Comparison of ENCODE assay signal across 29 cellular contexts in the genomic region with DNA sequence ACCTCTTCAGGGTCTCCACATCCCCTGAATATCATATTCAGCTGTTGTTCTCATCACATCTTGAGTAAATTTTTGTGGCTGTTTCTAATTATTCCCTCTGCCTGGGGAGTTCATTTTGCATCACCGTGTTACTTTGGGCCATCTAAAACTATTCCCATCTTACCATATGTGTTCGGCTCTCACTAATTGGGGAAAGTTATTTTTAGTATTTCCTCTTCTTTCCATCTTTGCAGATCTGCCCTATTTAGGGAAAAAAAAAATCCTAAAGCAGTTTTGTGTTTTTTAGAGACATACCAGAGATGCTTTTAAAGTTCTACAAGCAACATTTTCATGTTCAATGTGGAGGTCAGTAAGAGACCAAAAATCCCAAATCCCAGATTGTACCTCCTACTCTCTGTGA.
DNase-seq lines count a peak whose midpoint lies in the region; ATAC-seq and TF ChIP-seq lines count a peak whose summit lies in the region.
"Had no signal": no experiment of that assay in that cellular context is flagged by ENCODE, and none has a peak within 500 bp of the region (broad histone marks: within the 10 kb centered on the region; RNA-seq: fewer than 3 reads in every experiment).

No MANE protein-coding gene starts in this region.

- H3K27ac Mint-ChIP-seq in HFFc6: peak overlapping the region; percentile 84
- H3K27ac Mint-ChIP-seq: activated B cell treated with CpG ODN at 0.5 μM for 24 hours; activated CD8-positive, alpha-beta memory T cell treated with anti-CD3 and anti-CD28 coated beads, Interleukin-2, amount 10 ng/mL, durations not matched to agents 7 days and 5 days; activated naive CD8-positive, alpha-beta T cell treated with anti-CD3 and anti-CD28 coated beads, Interleukin-2, amount 50 U/mL, for 24 hours; CD4-positive, alpha-beta memory T cell; stimulated activated naive B cell treated with anti-CD40 and anti-IgM and Interleukin-4, amounts not matched to agents 10 μg/mL and 1 μg/mL and 100 μg/mL, for 72 hours had no signal

- H3K4me1 ChIP-seq in psoas muscle (peaks cover 12% of the 10 kb centered on the region), heart left ventricle (peaks cover 0 to 10% (median 0%) of the 10 kb centered on the region in 12 donors), HAP-1 (no peaks in the 10 kb centered on the region)
- H3K4me1 ChIP-seq: left lung, Peyer's patch, right atrium auricular region, upper lobe of right lung had no signal

- TF ChIP-seq CTCF in AG10803 (conservative IDR thresholded peaks at IDR 0.05; ENCODE audit: low read length) (no peak), HFFc6 (IDR thresholded peaks at IDR 0.05) (no peak), psoas muscle (IDR thresholded peaks at IDR 0.05) (no peak), heart left ventricle (IDR thresholded peaks at IDR 0.05) (no peak), GM20000 (IDR thresholded peaks at IDR 0.05; ENCODE audit: extremely low read depth, missing control alignments) (no peak)

- TF ChIP-seq POLR2A in heart left ventricle (IDR thresholded peaks at IDR 0.05): no peak

- H3K9me3 Mint-ChIP-seq in HFFc6: no peaks in the 10 kb centered on the region
- H3K9me3 Mint-ChIP-seq: activated B cell treated with CpG ODN at 0.5 μM for 24 hours; activated naive CD8-positive, alpha-beta T cell treated with anti-CD3 and anti-CD28 coated beads, Interleukin-2, amount 50 U/mL, for 24 hours; brain; CD4-positive, alpha-beta memory T cell; H9; stimulated activated naive B cell treated with anti-CD40 and anti-IgM and Interleukin-4, amounts not matched to agents 10 μg/mL and 1 μg/mL and 100 μg/mL, for 72 hours had no signal

- H3K4me3 ChIP-seq in AG10803 (ENCODE audit: low read length) (no peak overlapping the region), psoas muscle (no peak overlapping the region), heart left ventricle (no peak overlapping the region), HAP-1 (no peak overlapping the region)
- H3K4me3 ChIP-seq: left lung, ovary, Peyer's patch, right atrium auricular region, upper lobe of right lung had no signal

- in situ Hi-C loops in HAP-1 (cut with MboI; ENCODE audit: low sequenced_read_pairs): loop anchor here (5.0 kb wide), 1 partner anchor 289 kb away; no protein-coding TSS in a partner anchor

- peak; percentile 90 for DNase-seq in AG10803 (ENCODE audit: low read depth)
- DNase-seq in HFFc6: peak; percentile 19
- DNase-seq in fibroblast of gingiva (ENCODE audit: low read depth): peak; percentile 74
- no peak for DNase-seq in psoas muscle
- no peak for DNase-seq in heart left ventricle
- no peak for DNase-seq in GM20000 (ENCODE audit: low spot score)
- DNase-seq in HAP-1 (ENCODE audit: low spot score in 2 of 2): no peak
- DNase-seq in T1000 (lab: John Stamatoyannopoulos, UW): no peak
- DNase-seq: activated B cell treated with CpG ODN at 0.5 μM for 24 hours; activated CD8-positive, alpha-beta memory T cell treated with anti-CD3 and anti-CD28 coated beads, Interleukin-2, amount 10 ng/mL, durations not matched to agents 7 days and 5 days; activated naive CD8-positive, alpha-beta T cell treated with anti-CD3 and anti-CD28 coated beads, Interleukin-2, amount 50 U/mL, for 24 hours; activated T-cell treated with anti-CD3 and anti-CD28 coated beads, Interleukin-2, amount 50 U/mL, for 48 hours; CD4-positive, alpha-beta memory T cell; H9; KBM-7; left lung; naive B cell; NCI-H1105 treated with DMSO at 0.1 percent for 48 hours; NCI-H1930; NCI-H526; Peyer's patch; SIG-M5; stimulated activated naive B cell treated with anti-CD40 and anti-IgM and Interleukin-4, amounts not matched to agents 10 μg/mL and 1 μg/mL and 100 μg/mL, for 72 hours; SW 1271; upper lobe of right lung had no signal

- H3K27me3 ChIP-seq in psoas muscle (ENCODE audit: insufficient read depth in 3 of 3, low read length in 2 of 3) (no peaks in the 10 kb centered on the region), heart left ventricle (no peaks in the 10 kb centered on the region), HAP-1 (ENCODE audit: low read depth) (no peaks in the 10 kb centered on the region)
- H3K27me3 ChIP-seq: left lung, ovary, Peyer's patch, right atrium auricular region, upper lobe of right lung had no signal

- ATAC-seq in psoas muscle (no peak), heart left ventricle (no peak)
- ATAC-seq: activated CD8-positive, alpha-beta memory T cell treated with anti-CD3 and anti-CD28 coated beads, Interleukin-2, amount 10 ng/mL, durations not matched to agents 7 days and 5 days; activated naive CD8-positive, alpha-beta T cell treated with anti-CD3 and anti-CD28 coated beads, Interleukin-2, amount 50 U/mL, for 24 hours; stimulated activated naive B cell treated with anti-CD40 and anti-IgM and Interleukin-4, amounts not matched to agents 10 μg/mL and 1 μg/mL and 100 μg/mL, for 72 hours had no signal

- peak overlapping the region; percentile 72 for H3K27ac ChIP-seq in psoas muscle
- peak overlapping the region in 1 of 12 donors; percentile 30 for H3K27ac ChIP-seq in heart left ventricle
- H3K27ac ChIP-seq: epithelial cell of prostate, left lung, ovary, Peyer's patch, right atrium auricular region, upper lobe of right lung had no signal

- peak overlapping the region; percentile 47 for H3K4me3 Mint-ChIP-seq in HFFc6
- H3K4me3 Mint-ChIP-seq: activated B cell treated with CpG ODN at 0.5 μM for 24 hours; activated CD8-positive, alpha-beta memory T cell treated with anti-CD3 and anti-CD28 coated beads, Interleukin-2, amount 10 ng/mL, durations not matched to agents 7 days and 5 days; activated naive CD8-positive, alpha-beta T cell treated with anti-CD3 and anti-CD28 coated beads, Interleukin-2, amount 50 U/mL, for 24 hours; CD4-positive, alpha-beta memory T cell; H9; naive B cell; stimulated activated naive B cell treated with anti-CD40 and anti-IgM and Interleukin-4, amounts not matched to agents 10 μg/mL and 1 μg/mL and 100 μg/mL, for 72 hours had no signal

- H3K4me1 Mint-ChIP-seq in HFFc6 (ENCODE audit: low read depth): peaks cover 71% of the 10 kb centered on the region
- H3K4me1 Mint-ChIP-seq: activated B cell treated with CpG ODN at 0.5 μM for 24 hours; CD4-positive, alpha-beta memory T cell; naive B cell had no signal

- WGBS in psoas muscle, 3 donors: 38 to 60% (median 42%) methylated on average over 2 of the region's 2 CpGs
- 43 to 58% (median 47%) methylated on average over 2 of the region's 2 CpGs for WGBS in heart left ventricle, 4 donors

- peaks cover 5% of the 10 kb centered on the region; the same call in 1 of the 2 replicates for H3K36me3 Mint-ChIP-seq in HFFc6 (ENCODE audit: low read depth)
- H3K36me3 Mint-ChIP-seq: activated CD8-positive, alpha-beta memory T cell treated with anti-CD3 and anti-CD28 coated beads, Interleukin-2, amount 10 ng/mL, durations not matched to agents 7 days and 5 days; brain; CD4-positive, alpha-beta memory T cell; naive B cell; stimulated activated naive B cell treated with anti-CD40 and anti-IgM and Interleukin-4, amounts not matched to agents 10 μg/mL and 1 μg/mL and 100 μg/mL, for 72 hours had no signal

- no peaks in the 10 kb centered on the region for H3K27me3 Mint-ChIP-seq in HFFc6 (ENCODE audit: insufficient read depth)

- intact Hi-C loops in psoas muscle (cut with DNase I) (no loop called here), heart left ventricle (cut with DNase I) (loop anchor here in 2 of 10 donors (10.0 kb wide), 1 partner anchor 64 kb away; no protein-coding TSS in a partner anchor)

- H3K9me3 ChIP-seq in psoas muscle (no peaks in the 10 kb centered on the region), heart left ventricle (no peaks in the 10 kb centered on the region), HAP-1 (no peaks in the 10 kb centered on the region)
- H3K9me3 ChIP-seq: left lung, ovary, Peyer's patch, right atrium auricular region, upper lobe of right lung had no signal

- no peaks in the 10 kb centered on the region for H3K36me3 ChIP-seq in psoas muscle (ENCODE audit: insufficient read depth in 1 of 2, low read depth in 1 of 2)
- no peaks in the 10 kb centered on the region for H3K36me3 ChIP-seq in heart left ventricle
- no peaks in the 10 kb centered on the region for H3K36me3 ChIP-seq in HAP-1 (replicated peaks)
- H3K36me3 ChIP-seq: left lung, ovary, Peyer's patch, right atrium auricular region, upper lobe of right lung had no signal

Comparison
In these comparisons a context has a peak if more than half of its experiments do, and no peak if none do; other contexts are left out.
1. DNase-seq: peak in AG10803 (single experiment), HFFc6 (single experiment) and fibroblast of gingiva (single experiment); none in psoas muscle (0 of 2), heart left ventricle (0 of 5), GM20000 (single experiment), HAP-1 (0 of 2) and T1000 (single experiment).